18 cellular contexts compared by ENCODE assay signal in genomic region chr12:30973171-30973570, GRCh38. TPM values are rescaled to one million over a fixed set of nuclear protein-coding genes. Genes with fewer than 3 reads are reported as not detected.
"Had no signal": no experiment of that assay in that cellular context is flagged by ENCODE, and none has a peak within 500 bp of the region (broad histone marks: within the 10 kb centered on the region; RNA-seq: fewer than 3 reads in every experiment).

No MANE protein-coding gene starts in this region.

- H3K27me3 ChIP-seq: right atrium auricular region, transverse colon, vagina had no signal

- DNase-seq: activated CD4-positive, alpha-beta memory T cell treated with anti-CD3 and anti-CD28 coated beads for 36 hours; activated CD4-positive, alpha-beta T cell treated with anti-CD3 and anti-CD28 coated beads for 4 hours; activated gamma-delta T cell treated with Interleukin-2 at 50 U/mL for 16 hours; activated T-cell treated with anti-CD3 and anti-CD28 coated beads for 4 hours; effector CD4-positive, alpha-beta T cell; glutamatergic neuron; kidney; midbrain; stimulated activated naive CD8-positive, alpha-beta T cell treated with anti-CD3 and anti-CD28 coated beads, Interleukin-15, Interleukin-2, amounts not matched to agents 100 U/mL and 50 U/mL, for 24 hours; transverse colon had no signal

- H3K27ac ChIP-seq: prostate gland, right atrium auricular region, transverse colon, vagina had no signal

- H3K4me1 ChIP-seq: prostate gland had no signal

- H3K4me3 ChIP-seq: lung, prostate gland, right atrium auricular region, transverse colon, vagina had no signal

- H3K36me3 ChIP-seq: prostate gland, right atrium auricular region, transverse colon, vagina had no signal

- H3K9me3 ChIP-seq: prostate gland, right atrium auricular region, transverse colon, vagina had no signal

- ATAC-seq: activated naive CD4-positive, alpha-beta T cell treated with anti-CD3 and anti-CD28 coated beads, Interleukin-2, amount 50 U/mL, for 72 hours; left lobe of liver; stimulated activated naive CD8-positive, alpha-beta T cell treated with anti-CD3 and anti-CD28 coated beads, Interleukin-15, Interleukin-2, amounts not matched to agents 100 U/mL and 50 U/mL, for 24 hours had no signal

RNA-seq across cellular contexts. Expression of gene TSPAN11, which starts 46.6 kb away (rescaled TPM):
- total RNA-seq: activated CD4-positive, alpha-beta memory T cell treated with anti-CD3 and anti-CD28 coated beads for 36 hours; activated naive CD4-positive, alpha-beta T cell treated with anti-CD3 and anti-CD28 coated beads, Interleukin-2, amount 50 U/mL, for 72 hours; activated T-helper 1 cell treated with anti-CD3 and anti-CD28 coated beads, Interleukin-12 subunit alpha, Interleukin-12 subunit beta, Interleukin-2, Interleukin-4 antibody, amounts not matched to agents 30 ng/mL and 10 ng/mL and 1 ng/mL, durations not matched to agents 14 hours and 24 hours and 36 hours; T-helper 2 cell treated with Interferon-gamma antibody and Interleukin-4, amounts not matched to agents 100 ng/mL and 5 ng/mL, for 36 hours had no signal
